Comparison of ENCODE assay signal across 8 cellular contexts in the genomic region with DNA sequence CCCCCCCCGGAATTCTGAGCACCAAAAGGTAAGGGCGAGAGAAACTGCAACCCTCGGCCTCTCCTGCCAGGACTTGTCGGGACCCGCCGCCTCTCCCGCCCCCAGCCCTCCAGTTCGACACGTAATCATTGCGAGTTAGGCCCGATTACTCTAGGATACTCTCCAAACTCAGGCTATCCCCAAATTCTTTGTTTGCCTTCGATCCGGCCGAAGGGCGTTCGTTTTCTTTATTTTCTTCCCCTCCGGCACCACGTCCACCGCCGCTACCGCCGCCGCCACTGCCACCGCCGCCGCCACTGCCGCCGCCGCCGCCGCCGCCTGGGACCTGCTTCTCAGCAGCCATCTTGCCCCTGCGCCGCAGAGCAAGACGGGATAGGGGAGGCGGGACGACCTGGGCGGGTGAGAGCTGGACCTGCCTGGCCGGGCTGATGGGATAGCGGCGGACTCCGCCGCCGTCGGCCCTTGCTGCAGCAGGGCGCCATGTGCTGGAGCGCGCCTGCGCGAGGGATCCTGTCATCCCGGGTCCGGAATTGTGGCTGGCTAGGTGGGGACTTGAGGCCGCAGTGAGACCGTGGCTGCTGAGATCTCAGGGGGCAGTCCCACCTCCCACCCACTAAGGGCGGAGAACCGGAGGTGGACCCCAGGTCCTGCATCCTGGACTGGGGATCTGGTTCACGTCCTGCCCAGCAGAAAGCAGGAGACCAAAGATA. TPM values are rescaled to one million over a fixed set of nuclear protein-coding genes. Genes with fewer than 3 reads are reported as not detected.
DNase-seq lines count a peak whose midpoint lies in the region; ATAC-seq and TF ChIP-seq lines count a peak whose summit lies in the region.

A gene (minus strand): TSS at position 369 of the 710 bp plus-strand sequence. CDS start 26 bp downstream, at position 343.

- peak within 1 kb of the TSS; percentile 99 for H3K4me3 Mint-ChIP-seq in activated CD4-positive, alpha-beta T cell treated with anti-CD3 and anti-CD28 coated beads, Interleukin-2, amount 10 ng/mL, durations not matched to agents 24 days and 14 days

- H3K9me3 Mint-ChIP-seq in activated CD4-positive, alpha-beta T cell treated with anti-CD3 and anti-CD28 coated beads, Interleukin-2, amount 10 ng/mL, durations not matched to agents 24 days and 14 days = no peaks in the 10 kb centered on the region

- TF ChIP-seq POLR2A in GM19099 (IDR thresholded peaks at IDR 0.05; ENCODE audit: extremely low read depth, insufficient read length, low read depth) = peak; percentile 83

- H3K9ac ChIP-seq in colonic mucosa (ENCODE audit: low read depth in 2 of 2, low read length in 2 of 2) = peak within 1 kb of the TSS; percentile 86 to 93

- peak; percentile 91 for DNase-seq in AG10803 (ENCODE audit: low read depth)
- DNase-seq in NCI-H524 (lab: John Stamatoyannopoulos, UW) = peak; percentile 98 to 99
- DNase-seq in activated CD4-positive, alpha-beta T cell treated with anti-CD3 and anti-CD28 coated beads, Interleukin-2, amount 10 ng/mL, durations not matched to agents 24 days and 14 days = peak; percentile 96
- DNase-seq in colonic mucosa = peak; percentile 95
- DNase-seq in left colon = peak; percentile 92 to 94
- peak; percentile 70 to 76 for DNase-seq in stimulated activated CD4-positive, alpha-beta T cell treated with anti-CD3 and anti-CD28 coated beads, Interleukin-1b, Interleukin-23, amount 100 ng/mL, for 4 hours (ENCODE audit: low read depth in 2 of 2)

- peak within 1 kb of the TSS; percentile 29 for H3K27ac ChIP-seq in colonic mucosa

- peaks cover under 1% of the 10 kb centered on the region for H3K36me3 ChIP-seq in colonic mucosa

- H3K4me3 ChIP-seq in AG10803 (ENCODE audit: low read length) (peak within 1 kb of the TSS; percentile 98), colonic mucosa (peak within 1 kb of the TSS; percentile 74)

- peaks cover 27% of the 10 kb centered on the region for H3K4me1 ChIP-seq in colonic mucosa

- H3K9me3 ChIP-seq in colonic mucosa = no peaks in the 10 kb centered on the region

- peaks cover 29% of the 10 kb centered on the region for H3K27me3 Mint-ChIP-seq in activated CD4-positive, alpha-beta T cell treated with anti-CD3 and anti-CD28 coated beads, Interleukin-2, amount 10 ng/mL, durations not matched to agents 24 days and 14 days

- H3K36me3 Mint-ChIP-seq in activated CD4-positive, alpha-beta T cell treated with anti-CD3 and anti-CD28 coated beads, Interleukin-2, amount 10 ng/mL, durations not matched to agents 24 days and 14 days (ENCODE audit: low read depth) = peaks cover 17% of the 10 kb centered on the region

- no peak for TF ChIP-seq CTCF in AG10803 (conservative IDR thresholded peaks at IDR 0.05; ENCODE audit: low read length)
- no peak for TF ChIP-seq CTCF in colonic mucosa (IDR thresholded peaks at IDR 0.05)

- ATAC-seq in HG03432 (IDR thresholded peaks at IDR 0.05; ENCODE audit: unreplicated experiment) (peak; percentile 92), left colon (peak; percentile 98)

- peaks cover 36% of the 10 kb centered on the region for H3K4me1 Mint-ChIP-seq in activated CD4-positive, alpha-beta T cell treated with anti-CD3 and anti-CD28 coated beads, Interleukin-2, amount 10 ng/mL, durations not matched to agents 24 days and 14 days

- peak within 1 kb of the TSS; percentile 100 for H3K27ac Mint-ChIP-seq in activated CD4-positive, alpha-beta T cell treated with anti-CD3 and anti-CD28 coated beads, Interleukin-2, amount 10 ng/mL, durations not matched to agents 24 days and 14 days

- intact Hi-C loops in activated CD4-positive, alpha-beta T cell treated with anti-CD3 and anti-CD28 coated beads, Interleukin-2, amount 10 ng/mL, durations not matched to agents 24 days and 14 days (cut with micrococcal nuclease) = loop anchor here (1.0 to 10.0 kb wide), 6 partner anchors 8 to 662 kb away; a partner anchor contains a TSS
- intact Hi-C loops in colonic mucosa (cut with DNase I) = loop anchor here (10.0 kb wide), 1 partner anchor 58 kb away; no protein-coding TSS in a partner anchor
- intact Hi-C loops in left colon (cut with DNase I, micrococcal nuclease) = no loop called here

- peaks cover 40% of the 10 kb centered on the region for H3K27me3 ChIP-seq in colonic mucosa

RNA-seq across cellular contexts. Expression of the gene that starts here (rescaled TPM):
- 169 and 170 TPM in 2 replicates for total RNA-seq in activated CD4-positive, alpha-beta T cell treated with anti-CD3 and anti-CD28 coated beads, Interleukin-2, amount 10 ng/mL, durations not matched to agents 24 days and 14 days
- 10 to 100 TPM; 65.1 to 78.0 TPM for total RNA-seq in colonic mucosa
- 10 to 100 TPM; 49.9 to 56.5 TPM for total RNA-seq in left colon

Comparison
In these comparisons a context has a peak if more than half of its experiments do, and no peak if none do; other contexts are left out.
1. Peak in every context shown above with its lines: DNase-seq, ATAC-seq, H3K4me3 ChIP-seq and H3K27ac ChIP-seq.
2. intact Hi-C loops: an anchor here in activated CD4-positive, alpha-beta T cell treated with anti-CD3 and anti-CD28 coated beads, Interleukin-2, amount 10 ng/mL, durations not matched to agents 24 days and 14 days (1.0 to 10.0 kb wide) and colonic mucosa (10.0 kb wide); none called in left colon.